In the genomic region with DNA sequence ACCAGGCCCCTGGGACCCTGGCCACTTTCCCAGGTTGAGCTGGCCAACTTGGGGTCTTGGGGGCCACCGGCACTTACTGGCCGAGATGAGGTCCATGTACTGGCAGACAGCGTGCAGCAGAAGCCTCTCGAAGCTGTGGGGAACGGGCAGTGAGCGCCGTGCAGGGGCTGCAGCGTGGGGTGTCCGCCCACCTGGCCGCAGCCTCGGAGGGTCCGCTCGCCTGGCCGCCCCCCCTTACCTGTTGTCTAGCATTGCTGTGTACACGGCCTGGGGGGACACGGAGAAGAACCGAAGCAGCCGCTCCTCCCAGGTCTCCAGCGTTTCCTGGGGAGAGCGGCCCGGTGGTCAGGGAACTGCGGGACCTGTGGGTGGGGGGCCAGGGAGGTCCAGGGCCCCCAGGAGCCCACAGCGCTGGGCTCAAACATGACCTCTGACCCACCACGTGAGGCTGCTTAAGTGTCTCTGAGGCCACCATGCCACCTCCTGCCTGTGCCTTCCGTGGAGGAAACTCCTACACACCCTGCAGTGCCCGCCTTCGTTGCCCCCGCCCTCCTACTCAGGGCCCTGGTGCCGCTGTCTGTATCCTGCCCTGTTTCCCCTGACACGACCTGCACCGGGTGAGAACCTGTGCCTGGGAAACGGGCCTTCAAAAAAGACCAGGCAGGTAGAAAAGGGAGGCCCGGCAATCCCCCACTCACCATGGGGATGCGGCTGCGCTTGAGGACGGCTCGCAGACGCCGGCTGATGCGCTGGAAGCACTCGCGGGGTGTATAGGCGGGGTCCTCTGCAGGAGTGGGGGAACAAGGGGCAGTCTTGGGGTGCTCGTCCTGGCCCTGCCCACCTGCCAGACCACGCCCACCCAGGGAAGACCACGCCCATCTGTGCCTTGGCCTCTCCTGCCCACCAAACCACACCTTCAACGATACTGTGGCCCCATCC, we compare ENCODE assay signal across 1 cellular context.
TF ChIP-seq lines count a peak whose summit lies in the region.

No MANE protein-coding gene starts in this region.

TF ChIP-seq in HepG2, 621 proteins besides CTCF, POLR2A, EP300 and RAD21:
- TF ChIP-seq SIX4 (CRISPR knock-in tag; IDR thresholded peaks at IDR 0.05) (no peak), RBFOX2 (IDR thresholded peaks at IDR 0.05; ENCODE audit: low read depth, low read length) (peak; percentile 51; the same call in 1 of the 2 replicates), FOSL1 (CRISPR knock-in tag; IDR thresholded peaks at IDR 0.05; ENCODE audit: borderline replicate concordance) (no peak), ZNF296 (CRISPR knock-in tag; conservative IDR thresholded peaks at IDR 0.05) (no peak)
